ENCODE assay signal across 15 cellular contexts in genomic region chr10:13627459-13628310, GRCh38. TPM values are rescaled to one million over a fixed set of nuclear protein-coding genes. Genes with fewer than 3 reads are reported as not detected.
DNase-seq lines count a peak whose midpoint lies in the region; ATAC-seq and TF ChIP-seq lines count a peak whose summit lies in the region.
"Had no signal": no experiment of that assay in that cellular context is flagged by ENCODE, and none has a peak within 500 bp of the region (broad histone marks: within the 10 kb centered on the region; RNA-seq: fewer than 3 reads in every experiment).

No MANE protein-coding gene starts in this region.

- CTCF ChIA-PET in activated CD4-positive, alpha-beta T cell treated with anti-CD3 and anti-CD28 coated beads for 36 hours (lab: Charles Lee): interaction anchor here (1.0 to 1.6 kb wide), 2 partner anchors 23 to 156 kb away, joined by 3 read pairs; no protein-coding TSS in a partner anchor
- CTCF ChIA-PET in activated CD4-positive, alpha-beta T cell treated with anti-CD3 and anti-CD28 coated beads, Interleukin-2, amount 10 ng/mL, durations not matched to agents 7 days and 5 days (lab: Charles Lee): no interaction called here
- CTCF ChIA-PET in WTC11 (lab: Charles Lee) (interaction anchor here (1.8 to 2.7 kb wide), 2 partner anchors 12 to 41 kb away, joined by 4 to 7 read pairs; partner anchors contain the start of gene PRPF18), OCI-LY7 (lab: Charles Lee; ENCODE audit: unreplicated experiment) (no interaction called here)

- H3K4me3 ChIP-seq in trophoblast cell (ENCODE audit: low read depth, low read length) (no peak overlapping the region), OCI-LY7 (ENCODE audit: low read depth, low read length, poor library complexity, severe bottlenecking) (no peak overlapping the region)
- H3K4me3 ChIP-seq: K562, SJCRH30 had no signal

- no peaks in the 10 kb centered on the region for H3K27me3 ChIP-seq in trophoblast cell (ENCODE audit: insufficient read depth, low read length)
- H3K27me3 ChIP-seq: SJCRH30 had no signal

- no peak overlapping the region for H3K27ac ChIP-seq in trophoblast cell (ENCODE audit: low read depth, low read length)
- no peak overlapping the region for H3K27ac ChIP-seq in OCI-LY7 (ENCODE audit: low read depth, low read length, poor library complexity, severe bottlenecking)
- H3K27ac ChIP-seq: SJCRH30 had no signal

- H3K23ac ChIP-seq in trophoblast cell (ENCODE audit: low read length): no peak overlapping the region

- no peak overlapping the region for H3K14ac ChIP-seq in trophoblast cell (ENCODE audit: low read length)

- no peaks in the 10 kb centered on the region for H3K9me3 ChIP-seq in trophoblast cell (ENCODE audit: insufficient read depth, low read depth, low read length)
- no peaks in the 10 kb centered on the region for H3K9me3 ChIP-seq in OCI-LY7 (ENCODE audit: low read length)
- H3K9me3 ChIP-seq: SJCRH30 had no signal

- H3K36me3 ChIP-seq in trophoblast cell (ENCODE audit: control insufficient read depth in 1 of 2, insufficient read depth in 2 of 2, low read length in 2 of 2): peaks cover 5% of the 10 kb centered on the region in 2 experiments
- H3K36me3 ChIP-seq in OCI-LY7 (ENCODE audit: insufficient read depth, low read length): peaks cover 8% of the 10 kb centered on the region; the same call in 1 of the 2 replicates

- no TSS peak for BruUV-seq in OCI-LY7 (replicated peaks; lab: Mats Ljungman, UMichigan)

- H4K91ac ChIP-seq in trophoblast cell (ENCODE audit: low read depth, low read length): no peak overlapping the region

- H4K8ac ChIP-seq in trophoblast cell (ENCODE audit: low read depth, low read length): no peak overlapping the region

- no peak overlapping the region for H2BK120ac ChIP-seq in trophoblast cell (ENCODE audit: insufficient read depth, low read length, poor library complexity)

- H3K4me2 ChIP-seq in trophoblast cell (ENCODE audit: low read length): no peak overlapping the region
- H3K4me2 ChIP-seq in OCI-LY7 (ENCODE audit: low read length): no peak overlapping the region

- no peaks in the 10 kb centered on the region for H4K20me1 ChIP-seq in OCI-LY7 (ENCODE audit: insufficient read depth, low read length)

- no peaks in the 10 kb centered on the region for H3K4me1 Mint-ChIP-seq in activated CD4-positive, alpha-beta T cell treated with anti-CD3 and anti-CD28 coated beads for 36 hours
- no peaks in the 10 kb centered on the region for H3K4me1 Mint-ChIP-seq in activated CD4-positive, alpha-beta T cell treated with anti-CD3 and anti-CD28 coated beads, Interleukin-2, amount 10 ng/mL, durations not matched to agents 7 days and 5 days
- H3K4me1 Mint-ChIP-seq in WTC11: peaks cover 6% of the 10 kb centered on the region

- H3K9ac ChIP-seq in trophoblast cell (ENCODE audit: low read length): no peak overlapping the region

- no peak overlapping the region for H3K4me3 Mint-ChIP-seq in activated CD4-positive, alpha-beta T cell treated with anti-CD3 and anti-CD28 coated beads for 36 hours
- no peak overlapping the region for H3K4me3 Mint-ChIP-seq in activated CD4-positive, alpha-beta T cell treated with anti-CD3 and anti-CD28 coated beads, Interleukin-2, amount 10 ng/mL, durations not matched to agents 7 days and 5 days
- no peak overlapping the region for H3K4me3 Mint-ChIP-seq in WTC11

- peak; percentile 36 for ATAC-seq in activated CD4-positive, alpha-beta T cell treated with anti-CD3 and anti-CD28 coated beads for 36 hours
- ATAC-seq in WTC11: peak; percentile 67
- ATAC-seq: K562 had no signal

- H3K9me3 Mint-ChIP-seq in activated CD4-positive, alpha-beta T cell treated with anti-CD3 and anti-CD28 coated beads for 36 hours (ENCODE audit: low read depth): no peaks in the 10 kb centered on the region
- no peaks in the 10 kb centered on the region for H3K9me3 Mint-ChIP-seq in activated CD4-positive, alpha-beta T cell treated with anti-CD3 and anti-CD28 coated beads, Interleukin-2, amount 10 ng/mL, durations not matched to agents 7 days and 5 days
- H3K9me3 Mint-ChIP-seq in WTC11: no peaks in the 10 kb centered on the region

- no peak overlapping the region for H4K12ac ChIP-seq in trophoblast cell (ENCODE audit: low read depth, low read length)

- H2AFZ ChIP-seq in trophoblast cell (ENCODE audit: insufficient read depth, low read length, poor library complexity): no peak overlapping the region
- no peak overlapping the region for H2AFZ ChIP-seq in OCI-LY7 (ENCODE audit: low read length)

- no peak overlapping the region for H2AK5ac ChIP-seq in trophoblast cell (ENCODE audit: low read length)

- H3K18ac ChIP-seq in trophoblast cell (ENCODE audit: low read length): no peak overlapping the region

- POLR2A ChIA-PET in activated CD4-positive, alpha-beta T cell treated with anti-CD3 and anti-CD28 coated beads for 36 hours (lab: Charles Lee): no interaction called here
- POLR2A ChIA-PET in activated CD4-positive, alpha-beta T cell treated with anti-CD3 and anti-CD28 coated beads, Interleukin-2, amount 10 ng/mL, durations not matched to agents 7 days and 5 days (lab: Charles Lee): no interaction called here
- POLR2A ChIA-PET in WTC11 (lab: Charles Lee) (no interaction called here), OCI-LY7 (lab: Charles Lee) (interaction anchor here (0.6 to 0.8 kb wide), 2 partner anchors 12 to 30 kb away, joined by 3 read pairs; no protein-coding TSS in a partner anchor)

- intact Hi-C loops in activated CD4-positive, alpha-beta T cell treated with anti-CD3 and anti-CD28 coated beads for 36 hours (cut with DNase I, micrococcal nuclease): no loop called here
- intact Hi-C loops in OCI-LY7 (cut with micrococcal nuclease; ENCODE audit: unreplicated experiment): no loop called here

- H3K4me1 ChIP-seq in trophoblast cell (ENCODE audit: control insufficient read depth in 1 of 2, insufficient read depth in 2 of 2, low read length in 2 of 2) (peaks cover 0 to 1% of the 10 kb centered on the region in 2 experiments), OCI-LY7 (ENCODE audit: insufficient read depth, low read length, poor library complexity, severe bottlenecking) (no peaks in the 10 kb centered on the region)
- H3K4me1 ChIP-seq: SJCRH30 had no signal

- H3K27ac Mint-ChIP-seq in activated CD4-positive, alpha-beta T cell treated with anti-CD3 and anti-CD28 coated beads for 36 hours: no peak overlapping the region
- no peak overlapping the region for H3K27ac Mint-ChIP-seq in activated CD4-positive, alpha-beta T cell treated with anti-CD3 and anti-CD28 coated beads, Interleukin-2, amount 10 ng/mL, durations not matched to agents 7 days and 5 days
- H3K27ac Mint-ChIP-seq in WTC11: no peak overlapping the region

- DNase-seq in activated CD4-positive, alpha-beta T cell treated with anti-CD3 and anti-CD28 coated beads for 36 hours: no peak
- DNase-seq in activated CD4-positive, alpha-beta T cell treated with anti-CD3 and anti-CD28 coated beads, Interleukin-2, amount 10 ng/mL, durations not matched to agents 7 days and 5 days: no peak
- DNase-seq in WTC11 (ENCODE audit: low spot score): no peak
- DNase-seq in fibroblast of gingiva (ENCODE audit: low read depth): peak; percentile 31
- DNase-seq in trophoblast cell: peak; percentile 84 to 92
- DNase-seq in RPMI8226: no peak
- no peak for DNase-seq in stimulated activated CD4-positive, alpha-beta T cell treated with anti-CD3 and anti-CD28 coated beads, Interleukin-4, amount 100 ng/mL, for 4 hours
- no peak for DNase-seq in OCI-LY7 (ENCODE audit: low spot score)
- DNase-seq: 8988T, C1 segment of cervical spinal cord, NCI-H1092 treated with DMSO at 0.1 percent for 48 hours, NCI-H187, NCI-H2171, SJCRH30 had no signal

- WGBS in trophoblast cell (ENCODE audit: extremely low coverage, insufficient coverage, insufficient read length): no CpG with 5 or more reads among the region's 7 CpGs

- H3K9me2 ChIP-seq in OCI-LY7 (ENCODE audit: insufficient read depth, low read length): no peaks in the 10 kb centered on the region

- peaks cover 19% of the 10 kb centered on the region for H3K36me3 Mint-ChIP-seq in activated CD4-positive, alpha-beta T cell treated with anti-CD3 and anti-CD28 coated beads for 36 hours (ENCODE audit: low read depth)
- H3K36me3 Mint-ChIP-seq in activated CD4-positive, alpha-beta T cell treated with anti-CD3 and anti-CD28 coated beads, Interleukin-2, amount 10 ng/mL, durations not matched to agents 7 days and 5 days (ENCODE audit: low read depth): peaks cover 9% of the 10 kb centered on the region
- no peaks in the 10 kb centered on the region; the same call in 1 of the 2 replicates for H3K36me3 Mint-ChIP-seq in WTC11

- no peaks in the 10 kb centered on the region for H3K27me3 Mint-ChIP-seq in activated CD4-positive, alpha-beta T cell treated with anti-CD3 and anti-CD28 coated beads for 36 hours
- H3K27me3 Mint-ChIP-seq in activated CD4-positive, alpha-beta T cell treated with anti-CD3 and anti-CD28 coated beads, Interleukin-2, amount 10 ng/mL, durations not matched to agents 7 days and 5 days: no peaks in the 10 kb centered on the region
- no peaks in the 10 kb centered on the region for H3K27me3 Mint-ChIP-seq in WTC11 (ENCODE audit: low read depth)

- H3K79me2 ChIP-seq in trophoblast cell (ENCODE audit: control insufficient read depth, insufficient read depth, low read length, poor library complexity): no peaks in the 10 kb centered on the region
- no peaks in the 10 kb centered on the region for H3K79me2 ChIP-seq in OCI-LY7 (ENCODE audit: insufficient read depth, low read depth, low read length)

- no peak overlapping the region for H3K4ac ChIP-seq in trophoblast cell (ENCODE audit: low read depth, low read length)

- H3K79me1 ChIP-seq in trophoblast cell (ENCODE audit: low read length): no peaks in the 10 kb centered on the region

- TF ChIP-seq CTCF in WTC11 (IDR thresholded peaks at IDR 0.05): no peak
- no peak for TF ChIP-seq CTCF in OCI-LY7 (conservative IDR thresholded peaks at IDR 0.05; ENCODE audit: low read length)

- no peak overlapping the region for H2BK12ac ChIP-seq in trophoblast cell (ENCODE audit: low read length)

- H2BK5ac ChIP-seq in trophoblast cell (ENCODE audit: low read depth, low read length, poor library complexity): no peak overlapping the region

RNA-seq across cellular contexts. Expression of gene PRPF18, which starts 40.9 kb away (rescaled TPM):
- 10 to 100 TPM; 21.0 to 22.1 TPM for total RNA-seq in activated CD4-positive, alpha-beta T cell treated with anti-CD3 and anti-CD28 coated beads for 36 hours
- 10 to 100 TPM; 24.8 to 29.2 TPM for total RNA-seq in activated CD4-positive, alpha-beta T cell treated with anti-CD3 and anti-CD28 coated beads, Interleukin-2, amount 10 ng/mL, durations not matched to agents 7 days and 5 days
- total RNA-seq in WTC11 (2021) (11.5 to 13.4 TPM (median 11.8 TPM) in 3 replicates), OCI-LY7 (2022) (23.3 and 24.1 TPM in 2 replicates)
- 17.3 and 19.2 TPM in 2 replicates for polyA plus RNA-seq in trophoblast cell (2013)
- total RNA-seq in OCI-LY7 (2014; rRNA removed; shearing (Covaris generic)): 21.1 and 32.4 TPM in 2 replicates

Comparison
In these comparisons a context has a peak if more than half of its experiments do, and no peak if none do; other contexts are left out.
1. CTCF ChIA-PET loops: an anchor here in activated CD4-positive, alpha-beta T cell treated with anti-CD3 and anti-CD28 coated beads for 36 hours (1.0 to 1.6 kb wide) and WTC11 (1.8 to 2.7 kb wide); none called in activated CD4-positive, alpha-beta T cell treated with anti-CD3 and anti-CD28 coated beads, Interleukin-2, amount 10 ng/mL, durations not matched to agents 7 days and 5 days and OCI-LY7.
2. DNase-seq: peak in fibroblast of gingiva (single experiment) and trophoblast cell (2 of 2); none in activated CD4-positive, alpha-beta T cell treated with anti-CD3 and anti-CD28 coated beads for 36 hours (single experiment), activated CD4-positive, alpha-beta T cell treated with anti-CD3 and anti-CD28 coated beads, Interleukin-2, amount 10 ng/mL, durations not matched to agents 7 days and 5 days (single experiment), WTC11 (single experiment), RPMI8226 (single experiment), stimulated activated CD4-positive, alpha-beta T cell treated with anti-CD3 and anti-CD28 coated beads, Interleukin-4, amount 100 ng/mL, for 4 hours (0 of 2) and OCI-LY7 (single experiment).